ENCODE assay signal across 8 cellular contexts in the genomic region with DNA sequence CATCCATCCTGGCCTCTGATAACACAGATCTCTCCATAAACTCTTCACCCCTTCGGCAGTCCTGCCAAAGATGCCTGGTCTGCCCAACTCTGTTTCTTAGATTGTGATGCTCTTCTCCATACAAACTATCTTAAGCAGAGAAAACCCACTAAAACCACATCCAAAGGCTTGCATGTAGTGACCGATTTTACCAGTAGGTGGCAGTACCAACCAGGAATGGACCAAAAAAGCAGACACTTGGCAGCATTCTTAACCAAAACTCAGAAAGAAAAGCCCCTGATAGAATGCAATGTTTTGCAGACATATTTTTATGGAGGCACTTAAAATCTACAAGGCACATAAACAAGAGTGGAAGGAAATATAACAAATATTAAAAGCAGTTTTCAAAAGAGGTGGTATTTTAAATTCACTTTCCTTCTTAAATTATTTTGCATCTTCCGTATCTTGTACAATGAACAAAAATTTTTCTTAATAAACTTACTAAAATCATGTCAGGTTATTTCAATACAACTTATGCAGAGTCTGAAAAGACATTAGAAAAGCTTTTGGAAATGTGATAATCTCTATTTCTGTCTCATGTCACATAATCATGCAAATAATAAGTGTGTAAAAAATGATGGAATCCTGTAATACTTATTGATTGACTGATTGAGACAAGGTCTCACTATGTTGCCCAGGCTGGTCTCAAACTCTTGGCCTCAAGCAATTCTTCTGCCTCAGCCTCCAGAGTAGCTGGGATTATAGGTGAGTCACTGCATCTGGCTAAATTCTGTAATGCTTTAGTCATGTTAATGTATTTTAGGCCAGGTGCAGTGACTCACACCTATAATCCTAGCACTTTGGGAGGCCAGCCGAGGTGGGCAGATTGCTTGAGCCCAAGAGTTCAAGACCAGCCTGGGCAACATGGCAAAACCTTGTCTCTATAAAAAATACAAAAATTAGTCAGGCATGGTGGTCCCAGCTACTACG. TPM values are rescaled to one million over a fixed set of nuclear protein-coding genes. Genes with fewer than 3 reads are reported as not detected.
DNase-seq lines count a peak whose midpoint lies in the region; ATAC-seq and TF ChIP-seq lines count a peak whose summit lies in the region.

No MANE protein-coding gene starts in this region.

- no peak overlapping the region for H3K27ac Mint-ChIP-seq in CD14-positive monocyte

- peaks cover 0 to 3% (median 0%) of the 10 kb centered on the region in 3 donors for H3K27me3 Mint-ChIP-seq in CD14-positive monocyte (ENCODE audit: low read depth in 3 of 3)

- no peak overlapping the region for H3K4me3 Mint-ChIP-seq in CD14-positive monocyte

- peaks cover 3% of the 10 kb centered on the region; the same call in 1 of the 2 replicates for H4K20me1 ChIP-seq in PC-9 (ENCODE audit: insufficient read depth)
- no peaks in the 10 kb centered on the region for H4K20me1 ChIP-seq in fibroblast of lung (ENCODE audit: control insufficient read depth, extremely low read depth, insufficient read depth, low read length)

- H3K36me3 ChIP-seq in PC-9 (ENCODE audit: low read depth) (0 out of 2 replicates have a peak, but pooled peaks cover 5% of the 10 kb centered on the region), fibroblast of lung (ENCODE audit: control insufficient read depth, insufficient read depth, low read length) (peaks cover 3% of the 10 kb centered on the region), neutrophil (no peaks in the 10 kb centered on the region), tibial nerve (peaks cover 0 to 30% (median 2%) of the 10 kb centered on the region in 3 donors)

- H3F3A ChIP-seq in PC-9 (ENCODE audit: insufficient read depth, low read depth): peaks cover 10% of the 10 kb centered on the region

- no peak for TF ChIP-seq POLR2A in tibial nerve (IDR thresholded peaks at IDR 0.05)

- no peak for DNase-seq in CD14-positive monocyte (ENCODE audit: low spot score)
- DNase-seq in HEK293T (ENCODE audit: extremely low spot score): peak; percentile 69
- peak; percentile 48 to 79 for DNase-seq in PC-9
- DNase-seq in activated T-cell treated with anti-CD3 and anti-CD28 coated beads, Interleukin-2, amount 50 U/mL, for 48 hours: peak; percentile 81 to 83
- DNase-seq in fibroblast of lung (ENCODE audit: low read depth in 2 of 2): peak; percentile 64 to 81
- peak; percentile 61 to 96 for DNase-seq in tibial nerve (ENCODE audit: low spot score in 2 of 2)

- POLR2A ChIA-PET in HEK293T (lab: Yijun Ruan, JAX) (interaction anchor here (1.9 kb wide), 1 partner anchor 29 kb away, joined by 5 read pairs; a partner anchor contains a TSS), PC-9 (lab: Charles Lee; ENCODE audit: unreplicated experiment) (no interaction called here)

- WGBS in tibial nerve, 2 donors: 58 to 60% methylated on average over 5 of the region's 5 CpGs

- TF ChIP-seq EP300 in tibial nerve (IDR thresholded peaks at IDR 0.05): no peak

- no peaks in the 10 kb centered on the region for H3K4me1 Mint-ChIP-seq in CD14-positive monocyte

- no TSS peak for BruUV-seq in PC-9 (replicated peaks; lab: Mats Ljungman, UMichigan)

- H3K4me3 ChIP-seq in PC-9 (no peak overlapping the region), fibroblast of lung (replicated peaks in 1 of 4; ENCODE audit: control extremely low read depth in 1 of 4, insufficient read depth in 1 of 4, low read depth in 3 of 4, low read length in 4 of 4) (no peak overlapping the region), neutrophil (ENCODE audit: low read depth in 1 of 2, low read length in 1 of 2) (no peak overlapping the region), tibial nerve (no peak overlapping the region)

- no peak overlapping the region for H2AFZ ChIP-seq in PC-9
- H2AFZ ChIP-seq in fibroblast of lung (ENCODE audit: low read length): no peak overlapping the region

- peaks cover 0 to 5% of the 10 kb centered on the region in 2 donors for H3K36me3 Mint-ChIP-seq in CD14-positive monocyte

- peak; percentile 89 for TF ChIP-seq CTCF in CD14-positive monocyte (IDR thresholded peaks at IDR 0.05)
- peak; percentile 96 for TF ChIP-seq CTCF in PC-9 (conservative IDR thresholded peaks at IDR 0.05)
- TF ChIP-seq CTCF in fibroblast of lung (conservative IDR thresholded peaks at IDR 0.05 in 1 of 2, IDR thresholded peaks at IDR 0.05 in 1 of 2; ENCODE audit: low read depth in 1 of 2, low read length in 2 of 2): peak; percentile 87 to 96
- peak; percentile 87 for TF ChIP-seq CTCF in neutrophil (IDR thresholded peaks at IDR 0.05)
- TF ChIP-seq CTCF in tibial nerve (IDR thresholded peaks at IDR 0.05): peak; percentile 84 to 93 (median 87)

- no peaks in the 10 kb centered on the region for H3K9me3 ChIP-seq in PC-9 (ENCODE audit: insufficient read depth, low read depth)
- no peaks in the 10 kb centered on the region for H3K9me3 ChIP-seq in fibroblast of lung (ENCODE audit: control insufficient read depth, insufficient read depth, low read depth, low read length)
- H3K9me3 ChIP-seq in neutrophil: no peaks in the 10 kb centered on the region
- no peaks in the 10 kb centered on the region for H3K9me3 ChIP-seq in tibial nerve

- H3K9ac ChIP-seq in fibroblast of lung (ENCODE audit: insufficient read depth, low read length): no peak overlapping the region

- ATAC-seq in HG03095 (IDR thresholded peaks at IDR 0.05; ENCODE audit: unreplicated experiment): no peak

- H3K9me2 ChIP-seq in PC-9 (ENCODE audit: insufficient read depth): no peaks in the 10 kb centered on the region

- H3K4me1 ChIP-seq in PC-9 (replicated peaks; ENCODE audit: insufficient read depth) (no peaks in the 10 kb centered on the region), fibroblast of lung (ENCODE audit: control insufficient read depth, extremely low read depth, insufficient read depth, low read length) (peaks cover 6% of the 10 kb centered on the region), neutrophil (ENCODE audit: control insufficient read depth in 1 of 2, insufficient read depth in 1 of 2, low read depth in 1 of 2, low read length in 1 of 2) (no peaks in the 10 kb centered on the region), tibial nerve (peaks cover 0 to 19% (median 3%) of the 10 kb centered on the region in 4 donors)

- H3K9me3 Mint-ChIP-seq in CD14-positive monocyte: peaks cover 0 to 4% (median 0%) of the 10 kb centered on the region in 7 donors

- intact Hi-C loops in CD14-positive monocyte (cut with micrococcal nuclease) (loop anchor here (5.0 kb wide), 3 partner anchors 88 to 183 kb away; a partner anchor contains a TSS), PC-9 (cut with micrococcal nuclease; ENCODE audit: unreplicated experiment) (loop anchor here (1.0 to 2.0 kb wide), 3 partner anchors 31 to 182 kb away; no protein-coding TSS in a partner anchor)

- H3K79me2 ChIP-seq in PC-9 (ENCODE audit: low read depth) (no peaks in the 10 kb centered on the region), fibroblast of lung (ENCODE audit: control insufficient read depth, insufficient read depth, low read length) (no peaks in the 10 kb centered on the region)

- CTCF ChIA-PET in HEK293T (lab: Yijun Ruan, JAX) (interaction anchor here (0.8 to 1.9 kb wide), 3 partner anchors 13 to 90 kb away, joined by 3 to 6 read pairs (median 4); no protein-coding TSS in a partner anchor), PC-9 (lab: Charles Lee) (interaction anchor here (0.6 kb wide), 1 partner anchor 29 kb away, joined by 3 read pairs; no protein-coding TSS in a partner anchor)

- no peaks in the 10 kb centered on the region for H3K27me3 ChIP-seq in PC-9 (ENCODE audit: insufficient read depth, low read depth)
- no peaks in the 10 kb centered on the region for H3K27me3 ChIP-seq in fibroblast of lung (ENCODE audit: control insufficient read depth, insufficient read depth, low read length)
- H3K27me3 ChIP-seq in neutrophil: no peaks in the 10 kb centered on the region
- H3K27me3 ChIP-seq in tibial nerve: no peaks in the 10 kb centered on the region

- H3K4me2 ChIP-seq in PC-9 (no peak overlapping the region), fibroblast of lung (ENCODE audit: extremely low read depth, insufficient read depth, low read length) (no peak overlapping the region)

- H3K27ac ChIP-seq in PC-9: peak overlapping the region; percentile 45
- H3K27ac ChIP-seq in fibroblast of lung (ENCODE audit: insufficient read depth, low read length): no peak overlapping the region
- H3K27ac ChIP-seq in neutrophil: no peak overlapping the region
- no peak overlapping the region for H3K27ac ChIP-seq in tibial nerve

TF ChIP-seq in HEK293T, 16 proteins besides CTCF, POLR2A, EP300 and RAD21:
- no peak for TF ChIP-seq L3MBTL2 (conservative IDR thresholded peaks at IDR 0.05)
- no peak for TF ChIP-seq LEF1 (IDR thresholded peaks at IDR 0.05; ENCODE audit: borderline replicate concordance)
- TF ChIP-seq HDGF (IDR thresholded peaks at IDR 0.05; ENCODE audit: borderline replicate concordance): no peak
- no peak for TF ChIP-seq FOXA1 (IDR thresholded peaks at IDR 0.05)
- no peak for TF ChIP-seq CTBP1 (IDR thresholded peaks at IDR 0.05; ENCODE audit: borderline replicate concordance)
- no peak for TF ChIP-seq TARDBP (IDR thresholded peaks at IDR 0.05)
- TF ChIP-seq ARNT (IDR thresholded peaks at IDR 0.05): no peak
- TF ChIP-seq, protein P1, sequence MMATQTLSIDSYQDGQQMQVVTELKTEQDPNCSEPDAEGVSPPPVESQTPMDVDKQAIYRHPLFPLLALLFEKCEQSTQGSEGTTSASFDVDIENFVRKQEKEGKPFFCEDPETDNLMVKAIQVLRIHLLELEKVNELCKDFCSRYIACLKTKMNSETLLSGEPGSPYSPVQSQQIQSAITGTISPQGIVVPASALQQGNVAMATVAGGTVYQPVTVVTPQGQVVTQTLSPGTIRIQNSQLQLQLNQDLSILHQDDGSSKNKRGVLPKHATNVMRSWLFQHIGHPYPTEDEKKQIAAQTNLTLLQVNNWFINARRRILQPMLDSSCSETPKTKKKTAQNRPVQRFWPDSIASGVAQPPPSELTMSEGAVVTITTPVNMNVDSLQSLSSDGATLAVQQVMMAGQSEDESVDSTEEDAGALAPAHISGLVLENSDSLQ (IDR thresholded peaks at IDR 0.05): no peak
- no peak for TF ChIP-seq SP1 (IDR thresholded peaks at IDR 0.05)
- TF ChIP-seq FOXK2 (IDR thresholded peaks at IDR 0.05): no peak
- no peak for TF ChIP-seq ELF4 (IDR thresholded peaks at IDR 0.05)
- TF ChIP-seq FOXM1 (IDR thresholded peaks at IDR 0.05; ENCODE audit: borderline replicate concordance): no peak
- no peak for TF ChIP-seq NFRKB (IDR thresholded peaks at IDR 0.05)
- TF ChIP-seq BHLHE40 (IDR thresholded peaks at IDR 0.05; ENCODE audit: borderline replicate concordance): no peak
- no peak for TF ChIP-seq ZNF384 (IDR thresholded peaks at IDR 0.05)
- no peak for TF ChIP-seq SUZ12 (IDR thresholded peaks at IDR 0.05)

RNA-seq across cellular contexts. Expression of a gene that starts 29.4 kb away (rescaled TPM):
- polyA plus RNA-seq in CD14-positive monocyte: under 1 TPM; 0.20 to 0.41 TPM
- 33.8 and 38.6 TPM in 2 replicates for total RNA-seq in PC-9 (2021)
- 54.7 and 89.5 TPM in 2 replicates for total RNA-seq in fibroblast of lung
- polyA plus RNA-seq in fibroblast of lung: 43.3 and 58.4 TPM in 2 replicates
- 31.4 and 42.5 TPM in 2 replicates for polyA plus RNA-seq in fibroblast of lung (2012)
- 82.3 and 116 TPM in 2 replicates for polyA minus RNA-seq in fibroblast of lung (ENCODE audit: low replicate concordance)
- total RNA-seq in tibial nerve: 10 to 100 TPM; 14.1 to 41.8 (median 31.7) TPM
